ENCODE assay signal across 8 cellular contexts in genomic region chrX:10017866-10018265, GRCh38. TPM values are rescaled to one million over a fixed set of nuclear protein-coding genes. Genes with fewer than 3 reads are reported as not detected.
DNase-seq lines count a peak whose midpoint lies in the region; ATAC-seq and TF ChIP-seq lines count a peak whose summit lies in the region.

No MANE protein-coding gene starts in this region.

- H3K9me3 ChIP-seq in CD4-positive, alpha-beta T cell (ENCODE audit: control insufficient read depth, low read length), result no peaks in the 10 kb centered on the region
- no peaks in the 10 kb centered on the region for H3K9me3 ChIP-seq in mucosa of descending colon

- in situ Hi-C loops in T47D (cut with HindIII; ENCODE audit: low pct_unique_long_range_greater_than_20kb, low sequenced_read_pairs), result no loop called here

- POLR2A ChIA-PET in CD4-positive, alpha-beta T cell (lab: Charles Lee), result interaction anchor here (0.7 kb wide), 1 partner anchor 99 kb away, joined by 3 read pairs; no protein-coding TSS in a partner anchor

- peaks cover 13% of the 10 kb centered on the region for H3K4me1 Mint-ChIP-seq in CD4-positive, alpha-beta T cell (ENCODE audit: low read depth)
- peaks cover 27% of the 10 kb centered on the region for H3K4me1 Mint-ChIP-seq in activated CD8-positive, alpha-beta memory T cell treated with anti-CD3 and anti-CD28 coated beads, Interleukin-2, amount 10 ng/mL, durations not matched to agents 7 days and 5 days

- no peaks in the 10 kb centered on the region for H3K9me3 Mint-ChIP-seq in CD4-positive, alpha-beta T cell
- H3K9me3 Mint-ChIP-seq in activated CD8-positive, alpha-beta memory T cell treated with anti-CD3 and anti-CD28 coated beads, Interleukin-2, amount 10 ng/mL, durations not matched to agents 7 days and 5 days (ENCODE audit: low read depth), result no peaks in the 10 kb centered on the region

- no peaks in the 10 kb centered on the region for H3K27me3 Mint-ChIP-seq in CD4-positive, alpha-beta T cell
- peaks cover 5% of the 10 kb centered on the region for H3K27me3 Mint-ChIP-seq in activated CD8-positive, alpha-beta memory T cell treated with anti-CD3 and anti-CD28 coated beads, Interleukin-2, amount 10 ng/mL, durations not matched to agents 7 days and 5 days

- no peaks in the 10 kb centered on the region for H3K36me3 ChIP-seq in mucosa of descending colon (ENCODE audit: low read depth)

- no peak for ATAC-seq in CD4-positive, alpha-beta T cell (ENCODE audit: poor library complexity)
- ATAC-seq in mucosa of descending colon, result peak; percentile 37
- ATAC-seq in activated CD8-positive, alpha-beta memory T cell treated with anti-CD3 and anti-CD28 coated beads, Interleukin-2, amount 10 ng/mL, durations not matched to agents 7 days and 5 days, result no peak
- no peak for ATAC-seq in GM21529 (IDR thresholded peaks at IDR 0.05; ENCODE audit: unreplicated experiment)
- no peak for ATAC-seq in HG02870 (IDR thresholded peaks at IDR 0.05; ENCODE audit: unreplicated experiment)

- no peak for TF ChIP-seq CTCF in CD4-positive, alpha-beta T cell (IDR thresholded peaks at IDR 0.05)
- no peak for TF ChIP-seq CTCF in mucosa of descending colon (IDR thresholded peaks at IDR 0.05)

- DNase-seq in CD4-positive, alpha-beta T cell, result no peak
- DNase-seq in LHCN-M2 (ENCODE audit: low read depth), result peak; percentile 68
- peak; percentile 38 to 87 for DNase-seq in T47D (ENCODE audit: low read depth in 1 of 2, low spot score in 1 of 2)
- peak in 1 of 3 donors; percentile 36 for DNase-seq in mucosa of descending colon
- DNase-seq in activated CD8-positive, alpha-beta memory T cell treated with anti-CD3 and anti-CD28 coated beads, Interleukin-2, amount 50 U/mL, for 48 hours, result no peak
- DNase-seq in activated CD8-positive, alpha-beta memory T cell treated with anti-CD3 and anti-CD28 coated beads, Interleukin-2, amount 10 ng/mL, durations not matched to agents 7 days and 5 days, result no peak

- CTCF ChIA-PET in CD4-positive, alpha-beta T cell (lab: Charles Lee), result no interaction called here
- CTCF ChIA-PET in activated CD8-positive, alpha-beta memory T cell treated with anti-CD3 and anti-CD28 coated beads, Interleukin-2, amount 10 ng/mL, durations not matched to agents 7 days and 5 days (lab: Charles Lee), result no interaction called here

- H3K27ac ChIP-seq in CD4-positive, alpha-beta T cell (ENCODE audit: low read depth, low read length), result no peak overlapping the region

- intact Hi-C loops in CD4-positive, alpha-beta T cell (cut with DNase I, micrococcal nuclease), result loop anchor here in 1 of 2 experiments (5.0 to 10.0 kb wide), 3 partner anchors 99 to 1737 kb away; partner anchors contain the start of genes HCCS and MSL3
- intact Hi-C loops in mucosa of descending colon (cut with DNase I, micrococcal nuclease), result no loop called here

- no peaks in the 10 kb centered on the region for H3K4me1 ChIP-seq in mucosa of descending colon (ENCODE audit: low read depth)

- H3K27me3 ChIP-seq in CD4-positive, alpha-beta T cell (ENCODE audit: control insufficient read depth, insufficient read depth, low read length), result no peaks in the 10 kb centered on the region

- no peak overlapping the region for H3K27ac Mint-ChIP-seq in CD4-positive, alpha-beta T cell
- no peak overlapping the region for H3K27ac Mint-ChIP-seq in activated CD8-positive, alpha-beta memory T cell treated with anti-CD3 and anti-CD28 coated beads, Interleukin-2, amount 10 ng/mL, durations not matched to agents 7 days and 5 days

- H3K4me3 ChIP-seq in mucosa of descending colon, result no peak overlapping the region

- H3K4me3 Mint-ChIP-seq in CD4-positive, alpha-beta T cell, result peak overlapping the region; percentile 56
- H3K4me3 Mint-ChIP-seq in activated CD8-positive, alpha-beta memory T cell treated with anti-CD3 and anti-CD28 coated beads, Interleukin-2, amount 10 ng/mL, durations not matched to agents 7 days and 5 days, result no peak overlapping the region

- H3K36me3 Mint-ChIP-seq in CD4-positive, alpha-beta T cell (ENCODE audit: low read depth), result no peaks in the 10 kb centered on the region
- H3K36me3 Mint-ChIP-seq in activated CD8-positive, alpha-beta memory T cell treated with anti-CD3 and anti-CD28 coated beads, Interleukin-2, amount 10 ng/mL, durations not matched to agents 7 days and 5 days, result no peaks in the 10 kb centered on the region

RNA-seq across cellular contexts. Expression of gene CLDN34, which starts 50.7 kb away (rescaled TPM):
- not detected for total RNA-seq in CD4-positive, alpha-beta T cell
- total RNA-seq in LHCN-M2 (2014; rRNA removed) (not detected in 2 replicates), mucosa of descending colon (under 1 TPM in 1 of 3 donors, not detected in 2; 0.49 TPM)
- polyA plus RNA-seq in LHCN-M2 (2012), result not detected
- not detected for total RNA-seq in activated CD8-positive, alpha-beta memory T cell treated with anti-CD3 and anti-CD28 coated beads, Interleukin-2, amount 10 ng/mL, durations not matched to agents 7 days and 5 days

Comparison
In these comparisons a context has a peak if more than half of its experiments do, and no peak if none do; other contexts are left out.
1. DNase-seq: peak in LHCN-M2 (single experiment) and T47D (2 of 2); none in CD4-positive, alpha-beta T cell (0 of 10), activated CD8-positive, alpha-beta memory T cell treated with anti-CD3 and anti-CD28 coated beads, Interleukin-2, amount 50 U/mL, for 48 hours (single experiment) and activated CD8-positive, alpha-beta memory T cell treated with anti-CD3 and anti-CD28 coated beads, Interleukin-2, amount 10 ng/mL, durations not matched to agents 7 days and 5 days (single experiment).